32 cellular contexts compared by ENCODE assay signal in the genomic region with DNA sequence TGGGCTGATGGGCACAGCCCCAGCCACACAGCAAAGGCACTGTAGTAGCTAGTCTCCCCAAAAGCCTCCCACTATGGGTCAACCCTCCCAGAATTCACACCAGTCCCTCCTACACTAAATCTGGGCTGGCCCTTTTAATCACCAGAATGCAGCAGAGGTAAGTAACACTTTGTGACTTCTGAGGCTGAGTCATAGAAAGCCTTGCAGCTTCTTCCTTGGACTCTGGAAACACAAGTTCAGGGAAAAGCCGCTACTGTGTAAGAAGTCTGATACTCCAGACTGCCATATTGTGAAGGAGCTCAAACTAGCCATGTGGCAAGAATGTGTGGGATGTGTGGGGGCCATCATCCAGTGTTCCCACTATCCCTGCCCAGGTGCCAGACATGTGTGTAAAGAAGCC. TPM values are rescaled to one million over a fixed set of nuclear protein-coding genes. Genes with fewer than 3 reads are reported as not detected.
DNase-seq lines count a peak whose midpoint lies in the region; ATAC-seq and TF ChIP-seq lines count a peak whose summit lies in the region.
"Had no signal": no experiment of that assay in that cellular context is flagged by ENCODE, and none has a peak within 500 bp of the region (broad histone marks: within the 10 kb centered on the region; RNA-seq: fewer than 3 reads in every experiment).

No MANE protein-coding gene starts in this region.

- POLR2A ChIA-PET in Caco-2 (lab: Charles Lee) = no interaction called here

- CTCF ChIA-PET in Caco-2 (lab: Charles Lee) (no interaction called here), Calu3 (lab: Charles Lee) (interaction anchor here (1.2 kb wide), 1 partner anchor 100 kb away, joined by 3 read pairs; no protein-coding TSS in a partner anchor)

- H3K27ac Mint-ChIP-seq in Caco-2 (ENCODE audit: unreplicated experiment) (no peak overlapping the region), Calu3 (ENCODE audit: unreplicated experiment) (no peak overlapping the region)
- H3K27ac Mint-ChIP-seq: activated CD4-positive, alpha-beta T cell treated with anti-CD3 and anti-CD28 coated beads for 36 hours; dendritic cell treated with granulocyte-macrophage colony-stimulating factor and Interleukin-4, amounts not matched to agents 40 ng/mL and 50 ng/mL, for 4 days; H9; natural killer cell; T-helper 1 cell treated with Interleukin-12 subunit alpha and Interleukin-12 subunit beta and Interleukin-4 antibody, amounts not matched to agents 30 μg/mL and 1 μg/mL, for 36 hours had no signal

- no peaks in the 10 kb centered on the region for H3K36me3 ChIP-seq in BLaER1 treated with 17β-estradiol and CSF1 and Interleukin-3, amounts not matched to agents 10 nM and 100 nM
- H3K36me3 ChIP-seq in brain microvascular endothelial cell (replicated peaks) = no peaks in the 10 kb centered on the region
- no peaks in the 10 kb centered on the region for H3K36me3 ChIP-seq in Caco-2 (ENCODE audit: control insufficient read depth, insufficient read depth, low read length)
- H3K36me3 ChIP-seq in thyroid gland = no peaks in the 10 kb centered on the region
- H3K36me3 ChIP-seq: BE2C, cardiac muscle cell, SJSA1, thoracic aorta, vagina had no signal

- 82% methylated on average over 1 of the region's 1 CpG; no CpG with 5 or more reads in 1 of the 2 donors for WGBS in thyroid gland, 2 donors

- H3K27ac ChIP-seq in BLaER1 treated with 17β-estradiol and CSF1 and Interleukin-3, amounts not matched to agents 10 nM and 100 nM = no peak overlapping the region
- H3K27ac ChIP-seq in brain microvascular endothelial cell (no peak overlapping the region), thyroid gland (no peak overlapping the region)
- H3K27ac ChIP-seq: cardiac muscle cell, hepatocyte, SJSA1, thoracic aorta, vagina had no signal

- TF ChIP-seq CTCF in brain microvascular endothelial cell (IDR thresholded peaks at IDR 0.05; ENCODE audit: low read depth, low read length, missing control alignments) = no peak
- no peak for TF ChIP-seq CTCF in fibroblast of the aortic adventitia (IDR thresholded peaks at IDR 0.05; ENCODE audit: insufficient read depth, low read length)
- no peak for TF ChIP-seq CTCF in Caco-2 (IDR thresholded peaks at IDR 0.05; ENCODE audit: insufficient read depth in 1 of 2, low read depth in 1 of 2, low read length in 1 of 2, severe bottlenecking in 1 of 2, unreplicated experiment in 1 of 2)
- TF ChIP-seq CTCF in Calu3 (IDR thresholded peaks at IDR 0.05; ENCODE audit: unreplicated experiment) = no peak
- no peak for TF ChIP-seq CTCF in thyroid gland (IDR thresholded peaks at IDR 0.05)

- H4K20me1 ChIP-seq in BLaER1 treated with 17β-estradiol and CSF1 and Interleukin-3, amounts not matched to agents 10 nM and 100 nM = no peaks in the 10 kb centered on the region

- no peak for TF ChIP-seq POLR2A in thyroid gland (IDR thresholded peaks at IDR 0.05)

- peak; percentile 20 for DNase-seq in HT1080 (ENCODE audit: low read depth)
- peak; percentile 45 for DNase-seq in brain microvascular endothelial cell
- DNase-seq in fibroblast of the aortic adventitia (ENCODE audit: low read depth) = peak; percentile 28
- DNase-seq in Caco-2 = no peak
- DNase-seq in Calu3 = no peak
- no peak for DNase-seq in thyroid gland
- DNase-seq: activated CD4-positive, alpha-beta T cell treated with anti-CD3 and anti-CD28 coated beads for 36 hours; activated naive CD4-positive, alpha-beta T cell; activated T-cell treated with anti-CD3 and anti-CD28 coated beads, Interleukin-2, amount 50 U/mL, for 4 hours; BE2C; COR-L47; DND-41; H9; left ventricle myocardium superior; midbrain; natural killer cell; NCI-H1436; NCI-H510A treated with DMSO at 0.1 percent for 48 hours; NK-92 treated with Interleukin-12 subunit alpha and Interleukin-12 subunit beta, amount 100 ng/mL, for 24 hours; stimulated activated CD4-positive, alpha-beta T cell treated with anti-CD3 and anti-CD28 coated beads, Interleukin-4, amount 100 ng/mL, for 24 hours; stimulated activated naive CD4-positive, alpha-beta T cell had no signal

- H3K9ac ChIP-seq in BLaER1 treated with 17β-estradiol and CSF1 and Interleukin-3, amounts not matched to agents 10 nM and 100 nM = no peak overlapping the region

- H3K4me3 ChIP-seq in BLaER1 treated with 17β-estradiol and CSF1 and Interleukin-3, amounts not matched to agents 10 nM and 100 nM = no peak overlapping the region
- no peak overlapping the region for H3K4me3 ChIP-seq in brain microvascular endothelial cell (ENCODE audit: low read depth, low read length)
- no peak overlapping the region for H3K4me3 ChIP-seq in fibroblast of the aortic adventitia (ENCODE audit: low read depth, low read length)
- no peak overlapping the region for H3K4me3 ChIP-seq in Caco-2 (ENCODE audit: low read depth, low read length)
- no peak overlapping the region for H3K4me3 ChIP-seq in thyroid gland (replicated peaks in 1 of 3)
- H3K4me3 ChIP-seq: cardiac muscle cell, hepatocyte, SJSA1, thoracic aorta, vagina had no signal

- BruUV-seq in Caco-2 (replicated peaks; lab: Mats Ljungman, UMichigan) (no TSS peak), Calu3 (replicated peaks; lab: Mats Ljungman, UMichigan) (no TSS peak)

- H3K4me1 Mint-ChIP-seq in Caco-2 (ENCODE audit: low read depth, unreplicated experiment) = peaks cover 6% of the 10 kb centered on the region
- peaks cover 10% of the 10 kb centered on the region for H3K4me1 Mint-ChIP-seq in Calu3 (ENCODE audit: low read depth, unreplicated experiment)
- H3K4me1 Mint-ChIP-seq: activated CD4-positive, alpha-beta T cell treated with anti-CD3 and anti-CD28 coated beads for 36 hours; natural killer cell had no signal

- intact Hi-C loops in Caco-2 (cut with micrococcal nuclease; ENCODE audit: unreplicated experiment) (no loop called here), Calu3 (cut with micrococcal nuclease; ENCODE audit: unreplicated experiment) (loop anchor here (5.0 kb wide), 1 partner anchor 139 kb away; no protein-coding TSS in a partner anchor), thyroid gland (cut with DNase I) (no loop called here)

- H3K27me3 ChIP-seq in BLaER1 treated with 17β-estradiol and CSF1 and Interleukin-3, amounts not matched to agents 10 nM and 100 nM = no peaks in the 10 kb centered on the region
- H3K27me3 ChIP-seq in brain microvascular endothelial cell (replicated peaks) = no peaks in the 10 kb centered on the region
- peaks cover 3% of the 10 kb centered on the region for H3K27me3 ChIP-seq in Caco-2 (replicated peaks; ENCODE audit: control insufficient read depth, insufficient read depth, low read length)
- H3K27me3 ChIP-seq in thyroid gland = no peaks in the 10 kb centered on the region
- H3K27me3 ChIP-seq: BE2C, cardiac muscle cell, SJSA1, vagina had no signal

- H3K9me3 Mint-ChIP-seq in Caco-2 (ENCODE audit: unreplicated experiment) (no peaks in the 10 kb centered on the region), Calu3 (ENCODE audit: low read depth, unreplicated experiment) (no peaks in the 10 kb centered on the region)
- H3K9me3 Mint-ChIP-seq: activated T-cell treated with anti-CD3 and anti-CD28 coated beads, Interleukin-2, amount 50 U/mL, for 4 hours; dendritic cell treated with granulocyte-macrophage colony-stimulating factor and Interleukin-4, amounts not matched to agents 40 ng/mL and 50 ng/mL, for 4 days; H9; natural killer cell; T-helper 1 cell treated with Interleukin-12 subunit alpha and Interleukin-12 subunit beta and Interleukin-4 antibody, amounts not matched to agents 30 μg/mL and 1 μg/mL, for 36 hours had no signal

- peaks cover 10% of the 10 kb centered on the region for H3K27me3 Mint-ChIP-seq in Caco-2 (ENCODE audit: insufficient read depth, unreplicated experiment)
- H3K27me3 Mint-ChIP-seq in Calu3 (ENCODE audit: unreplicated experiment) = no peaks in the 10 kb centered on the region

- H3K9me3 ChIP-seq in BLaER1 treated with 17β-estradiol and CSF1 and Interleukin-3, amounts not matched to agents 10 nM and 100 nM (replicated peaks in 1 of 11) = no peaks in the 10 kb centered on the region
- no peaks in the 10 kb centered on the region for H3K9me3 ChIP-seq in Caco-2
- H3K9me3 ChIP-seq in thyroid gland = no peaks in the 10 kb centered on the region
- H3K9me3 ChIP-seq: BE2C, SJSA1, thoracic aorta, vagina had no signal

- H3K4me1 ChIP-seq in BLaER1 treated with 17β-estradiol and CSF1 and Interleukin-3, amounts not matched to agents 10 nM and 100 nM = peaks cover 6 to 38% (median 16%) of the 10 kb centered on the region in 10 experiments; a peak in 19 of 20 replicates
- H3K4me1 ChIP-seq in Caco-2 (no peaks in the 10 kb centered on the region), thyroid gland (no peaks in the 10 kb centered on the region)
- H3K4me1 ChIP-seq: BE2C had no signal

- no peak for ATAC-seq in HG03457 (IDR thresholded peaks at IDR 0.05; ENCODE audit: unreplicated experiment)
- ATAC-seq: activated CD4-positive, alpha-beta T cell treated with anti-CD3 and anti-CD28 coated beads for 36 hours; activated T-cell treated with anti-CD3 and anti-CD28 coated beads, Interleukin-2, amount 50 U/mL, for 4 hours; left ventricle myocardium superior; natural killer cell; Panc1 had no signal

- peak overlapping the region in 7 of 11 experiments; percentile 26 to 68 (median 51); a peak in 12 of 22 replicates for H3K4me2 ChIP-seq in BLaER1 treated with 17β-estradiol and CSF1 and Interleukin-3, amounts not matched to agents 10 nM and 100 nM
- H3K4me2 ChIP-seq: hepatocyte had no signal

- in situ Hi-C loops in brain microvascular endothelial cell (cut with HindIII; ENCODE audit: low pct_ligation_motif_present, low sequenced_read_pairs) = no loop called here

- H3K36me3 Mint-ChIP-seq in Caco-2 (ENCODE audit: insufficient read depth, unreplicated experiment) (no peaks in the 10 kb centered on the region), Calu3 (ENCODE audit: insufficient read depth, unreplicated experiment) (peaks cover 4% of the 10 kb centered on the region)
- H3K36me3 Mint-ChIP-seq: natural killer cell had no signal

- H3K4me3 Mint-ChIP-seq in Caco-2 (ENCODE audit: unreplicated experiment) = no peak overlapping the region
- no peak overlapping the region for H3K4me3 Mint-ChIP-seq in Calu3 (ENCODE audit: low read depth, unreplicated experiment)
- H3K4me3 Mint-ChIP-seq: activated CD4-positive, alpha-beta T cell treated with anti-CD3 and anti-CD28 coated beads for 36 hours; activated T-cell treated with anti-CD3 and anti-CD28 coated beads, Interleukin-2, amount 50 U/mL, for 4 hours; dendritic cell treated with granulocyte-macrophage colony-stimulating factor and Interleukin-4, amounts not matched to agents 40 ng/mL and 50 ng/mL, for 4 days; H9; natural killer cell; T-helper 1 cell treated with Interleukin-12 subunit alpha and Interleukin-12 subunit beta and Interleukin-4 antibody, amounts not matched to agents 30 μg/mL and 1 μg/mL, for 36 hours had no signal

RNA-seq across cellular contexts. Expression of gene SIX2, which starts 19.0 kb away (rescaled TPM):
- total RNA-seq in HT1080 (2014; rRNA removed; shearing (Covaris generic)) = 11.5 and 15.6 TPM in 2 replicates
- 13.6 and 16.0 TPM in 2 replicates for polyA plus RNA-seq in HT1080 (2015; cell fraction: cytosol; rRNA removed)
- 5.6 and 5.8 TPM in 2 replicates for polyA plus RNA-seq in HT1080 (2015; cell fraction: nucleus; rRNA removed)
- total RNA-seq in fibroblast of the aortic adventitia (ENCODE audit: low replicate concordance) = 2.9 and 8.3 TPM in 2 replicates
- total RNA-seq in Caco-2 (2022) = 0.88 and 1.9 TPM in 2 replicates
- not detected in 2 replicates for total RNA-seq in Calu3 (2022)
- total RNA-seq in thyroid gland = 1 to 10 TPM in 2 of 4 donors, under 1 TPM in 1, not detected in 1; 0.24 to 3.1 (median 1.5) TPM
- total RNA-seq: A673; activated CD4-positive, alpha-beta T cell treated with anti-CD3 and anti-CD28 coated beads for 36 hours; activated T-cell treated with anti-CD3 and anti-CD28 coated beads, Interleukin-2, amount 50 U/mL, for 4 hours; H9; natural killer cell had no signal

Comparison
In these comparisons a context has a peak if more than half of its experiments do, and no peak if none do; other contexts are left out.
1. DNase-seq: peak in HT1080 (single experiment), brain microvascular endothelial cell (single experiment) and fibroblast of the aortic adventitia (single experiment); none in Caco-2 (0 of 2), Calu3 (single experiment) and thyroid gland (0 of 2).